9 cellular contexts compared by ENCODE assay signal in the genomic region with DNA sequence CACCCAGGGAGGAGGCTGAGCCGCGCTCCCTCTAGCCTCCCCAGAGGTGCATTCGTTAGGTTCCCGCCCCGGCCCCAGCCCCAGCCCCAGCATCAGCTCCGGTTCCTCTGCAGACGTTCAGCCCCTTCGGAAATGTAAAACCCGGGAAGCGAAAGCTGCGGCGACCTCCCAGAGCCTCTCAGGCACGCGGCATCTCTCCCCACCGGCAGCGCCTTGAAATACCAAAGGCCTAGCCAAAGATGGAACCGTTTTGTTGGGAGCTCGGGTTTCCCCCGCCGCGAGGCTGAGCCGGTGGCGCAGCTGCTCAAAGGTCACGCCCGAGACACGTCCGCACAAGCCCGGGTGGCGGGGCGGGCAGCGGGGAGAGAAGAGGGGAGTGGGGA.
DNase-seq lines count a peak whose midpoint lies in the region; ATAC-seq and TF ChIP-seq lines count a peak whose summit lies in the region.
"Had no signal": no experiment of that assay in that cellular context is flagged by ENCODE, and none has a peak within 500 bp of the region (broad histone marks: within the 10 kb centered on the region; RNA-seq: fewer than 3 reads in every experiment).

No MANE protein-coding gene starts in this region.

- ATAC-seq in mucosa of descending colon, result peak; percentile 82

- DNase-seq in activated effector memory CD4-positive, alpha-beta T cell treated with anti-CD3 and anti-CD28 coated beads, Interleukin-2, amount 50 U/mL, for 16 hours, result peak; percentile 66
- DNase-seq in activated effector memory CD4-positive, alpha-beta T cell treated with Interleukin-2 at 50 U/mL for 16 hours, result no peak
- DNase-seq in HuH-7 (ENCODE audit: low spot score) (peak; percentile 73), SW480 (ENCODE audit: low spot score) (peak; percentile 65), mucosa of descending colon (peak; percentile 59 to 80 (median 74)), substantia nigra (lab: John Stamatoyannopoulos, UW) (peak in 39 of 49 donors; percentile 3 to 68 (median 32)), middle frontal gyrus (ENCODE audit: extremely low spot score, low spot score) (no peak)
- DNase-seq: DND-41 had no signal

- H3K4me3 ChIP-seq in endocrine pancreas (ENCODE audit: control insufficient read depth, insufficient read depth, low read length) (peak overlapping the region; percentile 8), mucosa of descending colon (no peak overlapping the region)

- H3K9me3 ChIP-seq in endocrine pancreas (ENCODE audit: control insufficient read depth, low read length) (no peaks in the 10 kb centered on the region), mucosa of descending colon (no peaks in the 10 kb centered on the region)

- H3K9ac ChIP-seq in endocrine pancreas (ENCODE audit: control insufficient read depth, insufficient read depth, low read length), result no peak overlapping the region

- H3K4me1 ChIP-seq in endocrine pancreas (ENCODE audit: control insufficient read depth, insufficient read depth, low read length) (peaks cover 3% of the 10 kb centered on the region), mucosa of descending colon (ENCODE audit: low read depth) (peaks cover 7% of the 10 kb centered on the region)

- no peak for TF ChIP-seq CTCF in mucosa of descending colon (IDR thresholded peaks at IDR 0.05)

- intact Hi-C loops in mucosa of descending colon (cut with DNase I, micrococcal nuclease), result no loop called here

- H3K27ac ChIP-seq in substantia nigra (ENCODE audit: low read depth, low read length, poor library complexity, severe bottlenecking), result no peak overlapping the region

- H3K36me3 ChIP-seq in endocrine pancreas (ENCODE audit: control insufficient read depth, insufficient read depth, low read length), result no peaks in the 10 kb centered on the region
- no peaks in the 10 kb centered on the region for H3K36me3 ChIP-seq in mucosa of descending colon (ENCODE audit: low read depth)

- H3K27me3 ChIP-seq in endocrine pancreas (ENCODE audit: control insufficient read depth, insufficient read depth, low read length), result no peaks in the 10 kb centered on the region

Comparison
In these comparisons a context has a peak if more than half of its experiments do, and no peak if none do; other contexts are left out.
1. DNase-seq: peak in activated effector memory CD4-positive, alpha-beta T cell treated with anti-CD3 and anti-CD28 coated beads, Interleukin-2, amount 50 U/mL, for 16 hours (single experiment), HuH-7 (single experiment), SW480 (single experiment), mucosa of descending colon (3 of 3) and substantia nigra (39 of 49); none in activated effector memory CD4-positive, alpha-beta T cell treated with Interleukin-2 at 50 U/mL for 16 hours (single experiment) and middle frontal gyrus (single experiment).